Comparison of ENCODE assay signal across 1 cellular context in the genomic region with DNA sequence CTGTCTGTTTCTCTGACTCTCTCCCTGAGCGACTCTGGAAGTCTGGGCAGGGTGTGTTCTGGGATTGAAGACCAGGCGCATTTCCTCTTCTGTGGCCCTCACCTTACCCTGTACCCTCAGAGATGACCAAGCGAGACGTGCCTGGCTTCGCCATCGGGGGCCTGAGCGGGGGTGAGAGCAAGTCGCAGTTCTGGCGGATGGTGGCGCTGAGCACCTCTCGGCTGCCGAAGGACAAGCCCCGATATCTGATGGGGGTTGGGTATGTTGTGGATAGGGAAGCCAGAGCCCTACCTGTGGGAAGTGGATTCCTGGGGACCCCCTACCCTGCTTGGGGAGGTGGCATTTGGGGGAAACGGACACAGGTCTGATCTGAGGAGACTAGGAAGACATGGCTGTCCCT.
TF ChIP-seq lines count a peak whose summit lies in the region.

No MANE protein-coding gene starts in this region.

TF ChIP-seq in H1, 55 proteins besides CTCF, POLR2A, EP300 and RAD21:
- TF ChIP-seq CTBP2 (IDR thresholded peaks at IDR 0.05; ENCODE audit: borderline replicate concordance, insufficient read depth, insufficient read length, low read length) (no peak), PHF8 (conservative IDR thresholded peaks at IDR 0.05; ENCODE audit: low read depth, low read length) (no peak), SIRT6 (IDR thresholded peaks at IDR 0.05; ENCODE audit: low read length) (no peak), TCF12 (IDR thresholded peaks at IDR 0.05; ENCODE audit: low read depth, low read length) (no peak)
